3 cellular contexts compared by ENCODE assay signal in genomic region chr9:15512889-15513288, GRCh38.
TF ChIP-seq lines count a peak whose summit lies in the region.

No MANE protein-coding gene starts in this region.

TF ChIP-seq in SK-N-SH, 30 proteins besides CTCF, POLR2A, EP300 and RAD21:
- TF ChIP-seq POLR2AphosphoS5 (IDR thresholded peaks at IDR 0.05; ENCODE audit: low read depth, low read length) (no peak), TAF1 (IDR thresholded peaks at IDR 0.05; ENCODE audit: borderline replicate concordance, low read depth, low read length) (no peak), CHD2 (IDR thresholded peaks at IDR 0.05; ENCODE audit: low read length, partially characterized antibody) (no peak), USF2 (IDR thresholded peaks at IDR 0.05; ENCODE audit: borderline replicate concordance, low read depth, low read length) (no peak), SMC3 (IDR thresholded peaks at IDR 0.05; ENCODE audit: low read depth, low read length) (no peak)

TF ChIP-seq in SK-N-SH treated with all-trans-retinoic acid at 6 μM for 48 hours, 23 proteins besides CTCF, POLR2A, EP300 and RAD21:
- TF ChIP-seq ZC3H10 (CRISPR knock-in tag; IDR thresholded peaks at IDR 0.05) = no peak
TF ChIP-seq in SK-N-SH treated with all-trans-retinoic acid at 6 μM for 48 hours: peak in this region for 0.

TF ChIP-seq in GM12878, 131 proteins besides CTCF, POLR2A, EP300 and RAD21:
- TF ChIP-seq RUNX3 (IDR thresholded peaks at IDR 0.05; ENCODE audit: low read length) = 0 out of 2 replicates have a peak, but pooled peaks have one; percentile 2
- TF ChIP-seq, protein P1, sequence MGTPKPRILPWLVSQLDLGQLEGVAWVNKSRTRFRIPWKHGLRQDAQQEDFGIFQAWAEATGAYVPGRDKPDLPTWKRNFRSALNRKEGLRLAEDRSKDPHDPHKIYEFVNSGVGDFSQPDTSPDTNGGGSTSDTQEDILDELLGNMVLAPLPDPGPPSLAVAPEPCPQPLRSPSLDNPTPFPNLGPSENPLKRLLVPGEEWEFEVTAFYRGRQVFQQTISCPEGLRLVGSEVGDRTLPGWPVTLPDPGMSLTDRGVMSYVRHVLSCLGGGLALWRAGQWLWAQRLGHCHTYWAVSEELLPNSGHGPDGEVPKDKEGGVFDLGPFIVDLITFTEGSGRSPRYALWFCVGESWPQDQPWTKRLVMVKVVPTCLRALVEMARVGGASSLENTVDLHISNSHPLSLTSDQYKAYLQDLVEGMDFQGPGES (IDR thresholded peaks at IDR 0.05) = no peak
